Comparison of ENCODE assay signal across 26 cellular contexts in the genomic region with DNA sequence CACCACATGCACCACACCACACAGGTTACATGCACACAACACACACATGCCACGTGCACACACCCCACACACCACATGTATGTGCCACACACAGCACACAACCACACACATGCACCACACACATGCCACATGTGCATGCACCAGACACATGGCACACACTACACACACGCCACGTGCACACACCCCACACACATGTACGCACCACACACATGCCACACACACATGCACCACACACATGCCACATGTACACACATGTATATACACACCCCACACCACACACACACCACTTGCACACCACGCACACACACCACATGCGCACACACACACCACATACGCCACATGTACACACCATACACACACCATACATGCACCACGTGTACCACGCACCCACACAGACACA. TPM values are rescaled to one million over a fixed set of nuclear protein-coding genes. Genes with fewer than 3 reads are reported as not detected.
DNase-seq lines count a peak whose midpoint lies in the region; ATAC-seq, FAIRE-seq and TF ChIP-seq lines count a peak whose summit lies in the region.
"Had no signal": no experiment of that assay in that cellular context is flagged by ENCODE, and none has a peak within 500 bp of the region (broad histone marks: within the 10 kb centered on the region; RNA-seq: fewer than 3 reads in every experiment).

No MANE protein-coding gene starts in this region.

- in situ Hi-C loops in K562 (cut with MboI): no loop called here

- no TSS peak for BruUV-seq in K562 (replicated peaks; lab: Mats Ljungman, UMichigan)

- H3K14ac ChIP-seq in H9 (ENCODE audit: insufficient read depth, low read length): no peak overlapping the region

- H2AK5ac ChIP-seq in H9 (ENCODE audit: insufficient read length, low read length): no peak overlapping the region

- H3K4me3 ChIP-seq in CD4-positive, alpha-beta memory T cell (ENCODE audit: low read length in 2 of 2): no peak overlapping the region
- H3K4me3 ChIP-seq in K562: no peak overlapping the region
- H3K4me3 ChIP-seq: BLaER1, coronary artery, prostate gland, transverse colon had no signal

- POLR2A ChIA-PET in CD4-positive, alpha-beta memory T cell (lab: Charles Lee; ENCODE audit: partially characterized antibody): no interaction called here
- POLR2A ChIA-PET in K562 (lab: Yijun Ruan, JAX): no interaction called here

- ATAC-seq in K562 (no peak), GM18909 (IDR thresholded peaks at IDR 0.05; ENCODE audit: poor library complexity, unreplicated experiment) (no peak)
- ATAC-seq: HCT116, left lobe of liver had no signal

- no peak overlapping the region for H3K4me2 ChIP-seq in H9 (ENCODE audit: insufficient read depth, insufficient read length, low read length)
- no peak overlapping the region for H3K4me2 ChIP-seq in K562 (ENCODE audit: insufficient read depth, low read length)
- H3K4me2 ChIP-seq: BLaER1 had no signal

- H3T11ph ChIP-seq in H9 (ENCODE audit: low read length): no peak overlapping the region

- no peak for FAIRE-seq in K562 (lab: Jason Lieb, UNC)

- peaks cover 54% of the 10 kb centered on the region for H3K36me3 ChIP-seq in CD4-positive, alpha-beta memory T cell (ENCODE audit: insufficient read depth, low read length)
- peaks cover 55% of the 10 kb centered on the region for H3K36me3 ChIP-seq in K562 (ENCODE audit: control insufficient read depth, insufficient read depth, low read length)

- no peak for TF ChIP-seq RAD21 in K562 (CRISPR knock-in tag; conservative IDR thresholded peaks at IDR 0.05 in 1 of 2, IDR thresholded peaks at IDR 0.05 in 1 of 2)

- no peaks in the 10 kb centered on the region for H3K79me1 ChIP-seq in H9 (ENCODE audit: insufficient read depth, low read depth, low read length, poor library complexity, severe bottlenecking)

- no peaks in the 10 kb centered on the region for H3K23me2 ChIP-seq in H9 (ENCODE audit: insufficient read length, low read depth, low read length, poor library complexity, severe bottlenecking)

- no peaks in the 10 kb centered on the region for H3K27me3 ChIP-seq in CD4-positive, alpha-beta memory T cell (ENCODE audit: insufficient read depth, low read length)
- H3K27me3 ChIP-seq in H9 (ENCODE audit: insufficient read depth, low read length): no peaks in the 10 kb centered on the region
- no peaks in the 10 kb centered on the region for H3K27me3 ChIP-seq in K562 (ENCODE audit: control insufficient read depth in 2 of 2, insufficient read depth in 2 of 2, low read length in 2 of 2)
- H3K27me3 ChIP-seq: BLaER1, transverse colon had no signal

- no peak overlapping the region for H2BK12ac ChIP-seq in H9 (ENCODE audit: insufficient read length, low read depth, low read length)

- CTCF ChIA-PET in CD4-positive, alpha-beta memory T cell (lab: Charles Lee; ENCODE audit: partially characterized antibody): interaction anchor here (1.8 kb wide), 1 partner anchor 36 kb away, joined by 5 read pairs; no protein-coding TSS in a partner anchor
- CTCF ChIA-PET in K562 (lab: Yijun Ruan, JAX; ENCODE audit: low intra/inter-chr PET ratio): no interaction called here

- DNase-seq in CD4-positive, alpha-beta memory T cell: no peak
- DNase-seq in H9 (no peak), K562 (ENCODE audit: extremely low read depth in 1 of 4, low spot score in 3 of 4) (no peak), nephron progenitor cell (no peak), activated gamma-delta T cell (lab: John Stamatoyannopoulos, UW) (no peak), RKO (ENCODE audit: low spot score) (no peak)
- DNase-seq: activated CD4-positive, alpha-beta T cell treated with anti-CD3 and anti-CD28 coated beads, Interleukin-2, amount 50 U/mL, for 4 hours; activated CD8-positive, alpha-beta memory T cell treated with anti-CD3 and anti-CD28 coated beads, Interleukin-2, amount 50 U/mL, for 4 hours; activated naive CD4-positive, alpha-beta T cell treated with anti-CD3 and anti-CD28 coated beads, Interleukin-2, amount 10 ng/mL, durations not matched to agents 7 days and 5 days; Caco-2; DMS53; effector memory CD4-positive, alpha-beta T cell; mesendoderm; NCI-H1048; NCI-H446; NCI-H748 treated with DMSO at 0.1 percent for 48 hours; SIG-M5; stimulated activated CD4-positive, alpha-beta T cell treated with anti-CD3 and anti-CD28 coated beads, Interleukin-4, amount 100 ng/mL, for 24 hours; transverse colon had no signal

- no peak overlapping the region for H3K18ac ChIP-seq in H9 (ENCODE audit: insufficient read length, low read depth, low read length)

- no peak overlapping the region for H4K5ac ChIP-seq in H9 (ENCODE audit: insufficient read length, low read depth, low read length)

- no peaks in the 10 kb centered on the region for H3K9me3 Mint-ChIP-seq in CD4-positive, alpha-beta memory T cell
- H3K9me3 Mint-ChIP-seq in H9 (peaks cover 3 to 7% of the 10 kb centered on the region in 2 experiments; a peak in 3 of 5 replicates), nephron progenitor cell (no peaks in the 10 kb centered on the region)

- no peak overlapping the region for H3K4me3 Mint-ChIP-seq in CD4-positive, alpha-beta memory T cell
- H3K4me3 Mint-ChIP-seq in H9 (no peak overlapping the region), nephron progenitor cell (peak overlapping the region; percentile 3)
- H3K4me3 Mint-ChIP-seq: activated naive CD4-positive, alpha-beta T cell treated with anti-CD3 and anti-CD28 coated beads, Interleukin-2, amount 10 ng/mL, durations not matched to agents 7 days and 5 days had no signal

- no peak for TF ChIP-seq POLR2A in K562 (conservative IDR thresholded peaks at IDR 0.05)

- no peak overlapping the region for H4K91ac ChIP-seq in H9 (ENCODE audit: insufficient read length, low read depth, low read length)

- peaks cover 0 to 5% (median 0%) of the 10 kb centered on the region in 4 donors for H3K4me1 Mint-ChIP-seq in CD4-positive, alpha-beta memory T cell
- no peaks in the 10 kb centered on the region for H3K4me1 Mint-ChIP-seq in H9
- peaks cover 3% of the 10 kb centered on the region for H3K4me1 Mint-ChIP-seq in nephron progenitor cell

- intact Hi-C loops in CD4-positive, alpha-beta memory T cell (cut with micrococcal nuclease): no loop called here
- intact Hi-C loops in K562 (cut with micrococcal nuclease): no loop called here

- no peak overlapping the region for H2BK15ac ChIP-seq in H9 (ENCODE audit: low read depth, low read length)

- H4K8ac ChIP-seq in H9 (replicated peaks; ENCODE audit: insufficient read length, low read depth, low read length): peak overlapping the region; percentile 27

- no CpG with 5 or more reads among the region's 9 CpGs for WGBS in H9 (ENCODE audit: extremely low coverage, insufficient read length, low lambda C conversion rate)
- WGBS in K562 (ENCODE audit: insufficient coverage, low coverage, missing lambda C conversion rate): 97% methylated on average over 8 of the region's 9 CpGs

- H3K4ac ChIP-seq in H9 (ENCODE audit: low read depth, low read length): no peak overlapping the region

- peaks cover 2% of the 10 kb centered on the region for H3K9me1 ChIP-seq in K562 (ENCODE audit: control insufficient read depth, insufficient read depth, low read length)

- H3K79me2 ChIP-seq in H9 (ENCODE audit: insufficient read depth, low read length) (no peaks in the 10 kb centered on the region), K562 (ENCODE audit: control insufficient read depth, insufficient read depth, low read length) (no peaks in the 10 kb centered on the region)

- H3K23ac ChIP-seq in H9 (ENCODE audit: insufficient read length, low read depth, low read length): no peak overlapping the region

- no peak overlapping the region for H2BK20ac ChIP-seq in H9 (ENCODE audit: low read depth, low read length, poor library complexity, severe bottlenecking)

- H3K9ac ChIP-seq in H9 (ENCODE audit: extremely low read depth, insufficient read length, low read length) (no peak overlapping the region), K562 (ENCODE audit: insufficient read depth in 1 of 2, low read depth in 2 of 2, low read length in 2 of 2) (no peak overlapping the region)
- H3K9ac ChIP-seq: BLaER1 had no signal

- no peak overlapping the region for H3K27ac ChIP-seq in CD4-positive, alpha-beta memory T cell (ENCODE audit: low read depth, low read length)
- H3K27ac ChIP-seq in H9 (ENCODE audit: insufficient read length, low read depth, low read length) (no peak overlapping the region), K562 (ENCODE audit: extremely low read depth, low read depth, low read length) (no peak overlapping the region)
- H3K27ac ChIP-seq: BLaER1, coronary artery, prostate gland, transverse colon had no signal

- no peaks in the 10 kb centered on the region for H3K4me1 ChIP-seq in CD4-positive, alpha-beta memory T cell (ENCODE audit: insufficient read depth, low read length)
- H3K4me1 ChIP-seq in H9 (ENCODE audit: insufficient read depth, low read length) (no peaks in the 10 kb centered on the region), K562 (replicated peaks in 1 of 2; ENCODE audit: control insufficient read depth in 2 of 2, insufficient read depth in 2 of 2, low read length in 2 of 2) (peaks cover 0 to 14% of the 10 kb centered on the region in 2 experiments; a peak in 3 of 5 replicates)
- H3K4me1 ChIP-seq: BLaER1, Caco-2, prostate gland, transverse colon had no signal

- TF ChIP-seq EP300 in K562 (IDR thresholded peaks at IDR 0.05; ENCODE audit: low read length): no peak

- H3K27ac Mint-ChIP-seq in CD4-positive, alpha-beta memory T cell: peak overlapping the region in 4 of 7 donors; percentile 5 to 76 (median 42)
- H3K27ac Mint-ChIP-seq in H9: peak overlapping the region in 2 of 3 experiments; percentile 11 to 56; a peak in 3 of 7 replicates
- H3K27ac Mint-ChIP-seq in nephron progenitor cell: no peak overlapping the region
- H3K27ac Mint-ChIP-seq: activated naive CD4-positive, alpha-beta T cell treated with anti-CD3 and anti-CD28 coated beads, Interleukin-2, amount 10 ng/mL, durations not matched to agents 7 days and 5 days had no signal

- no peak overlapping the region for H2BK5ac ChIP-seq in H9 (ENCODE audit: insufficient read length, low read length)

- H3K9me3 ChIP-seq in CD4-positive, alpha-beta memory T cell (ENCODE audit: control insufficient read depth in 1 of 2, low read length in 2 of 2): no peaks in the 10 kb centered on the region
- H3K9me3 ChIP-seq in H9 (ENCODE audit: control insufficient read depth, low read depth, low read length) (no peaks in the 10 kb centered on the region), K562 (replicated peaks; ENCODE audit: control insufficient read depth, insufficient read depth, low read depth, low read length) (no peaks in the 10 kb centered on the region)
- H3K9me3 ChIP-seq: BLaER1, Caco-2, prostate gland, transverse colon had no signal

- H3K36me3 Mint-ChIP-seq in CD4-positive, alpha-beta memory T cell: peaks cover 55 to 68% of the 10 kb centered on the region in 2 donors
- peaks cover 57 to 75% (median 67%) of the 10 kb centered on the region in 3 experiments for H3K36me3 Mint-ChIP-seq in H9 (ENCODE audit: insufficient read depth in 1 of 3, low read depth in 3 of 3)
- H3K36me3 Mint-ChIP-seq in nephron progenitor cell (ENCODE audit: low read depth): peaks cover 49% of the 10 kb centered on the region

- H3K56ac ChIP-seq in H9 (ENCODE audit: insufficient read length, low read depth, low read length): no peak overlapping the region

- H3K27me3 Mint-ChIP-seq in CD4-positive, alpha-beta memory T cell: no peaks in the 10 kb centered on the region
- peaks cover 6% of the 10 kb centered on the region for H3K27me3 Mint-ChIP-seq in H9 (ENCODE audit: low read depth)
- H3K27me3 Mint-ChIP-seq in nephron progenitor cell (ENCODE audit: low read depth, poor library complexity): peaks cover 3% of the 10 kb centered on the region
- H3K27me3 Mint-ChIP-seq: activated naive CD4-positive, alpha-beta T cell treated with anti-CD3 and anti-CD28 coated beads, Interleukin-2, amount 10 ng/mL, durations not matched to agents 7 days and 5 days had no signal

- H2AFZ ChIP-seq in H9 (ENCODE audit: low read length) (no peak overlapping the region), K562 (ENCODE audit: low read depth, low read length) (no peak overlapping the region)

- peaks cover 5% of the 10 kb centered on the region for H4K20me1 ChIP-seq in H9 (ENCODE audit: control insufficient read depth, insufficient read depth, insufficient read length)
- no peaks in the 10 kb centered on the region for H4K20me1 ChIP-seq in K562 (replicated peaks; ENCODE audit: control insufficient read depth, insufficient read depth, low read length)
- H4K20me1 ChIP-seq: BLaER1 had no signal

- no peak for TF ChIP-seq CTCF in H9 (conservative IDR thresholded peaks at IDR 0.05)
- no peak for TF ChIP-seq CTCF in K562 (IDR thresholded peaks at IDR 0.05 in 2 of 3, conservative IDR thresholded peaks at IDR 0.05 in 1 of 3; ENCODE audit: insufficient read depth in 2 of 3, low read depth in 1 of 3, low read length in 3 of 3)
- no peak for TF ChIP-seq CTCF in nephron progenitor cell (IDR thresholded peaks at IDR 0.05)

- no peak overlapping the region for H2BK120ac ChIP-seq in H9 (ENCODE audit: low read depth, low read length, poor library complexity, severe bottlenecking)

RNA-seq across cellular contexts. Expression of a gene that starts 19.6 kb away (rescaled TPM):
- total RNA-seq in CD4-positive, alpha-beta memory T cell: 1 to 10 TPM; 2.0 to 2.2 TPM
- under 1 TPM in 1 of 2 donors, not detected in 1; 0.08 TPM for polyA plus RNA-seq in CD4-positive, alpha-beta memory T cell
- 0.83 and 0.86 TPM in 2 replicates for total RNA-seq in H9 (2021)
- 0.37 and 1.5 TPM in 2 replicates for total RNA-seq in K562 (2011; cell fraction: chromatin; rRNA removed; ENCODE audit: low replicate concordance)
- total RNA-seq in K562 (2011; cell fraction: nucleolus; rRNA removed): 0.53 and 1.0 TPM in 2 replicates
- total RNA-seq in K562 (2011; cell fraction: nucleoplasm; rRNA removed): 0.23 and 0.51 TPM in 2 replicates
- total RNA-seq in K562 (2014; rRNA removed): 0.12 TPM in 1 of 2 replicates, not detected in the other
- 0.04 TPM in 1 of 2 replicates, not detected in the other for total RNA-seq in K562 (2014; rRNA removed; fragmentation: Illumina TruSeq; extraction: Trizol)
- total RNA-seq in K562 (2015; rRNA removed; fragmentation: Illumina TruSeq; extraction: Trizol): 0.07 TPM in 1 of 2 replicates, not detected in the other
- total RNA-seq in K562 (2021): 0.09 TPM in 1 of 2 replicates, not detected in the other
- not detected in 2 replicates for polyA plus RNA-seq in K562 (2011; rRNA removed)
- polyA plus RNA-seq in K562 (2011; cell fraction: cytosol; rRNA removed): 0.01 and 0.09 TPM in 2 replicates
- 0.27 and 0.28 TPM in 2 replicates for polyA plus RNA-seq in K562 (2011; cell fraction: nucleus; rRNA removed)
- polyA plus RNA-seq in K562 (2012): 0.05 and 0.29 TPM in 2 replicates
- polyA plus RNA-seq in K562 (2014; fragmentation: Illumina TruSeq; extraction: Trizol): not detected in 2 replicates
- not detected for polyA plus RNA-seq in K562 (2014; fragmentation: Nextera tagmentation; extraction: Ambion mirVana)
- not detected in 2 replicates for polyA plus RNA-seq in K562 (2014; rRNA removed)
- polyA minus RNA-seq in K562 (2011; rRNA and poly(A)+ RNA removed): not detected in 2 replicates
- not detected in 2 replicates for polyA minus RNA-seq in K562 (2011; cell fraction: cytosol; rRNA and poly(A)+ RNA removed)
- 0.27 and 0.56 TPM in 2 replicates for polyA minus RNA-seq in K562 (2011; cell fraction: nucleus; rRNA and poly(A)+ RNA removed)
- total RNA-seq: epithelial cell of proximal tubule had no signal
